In the genomic region with DNA sequence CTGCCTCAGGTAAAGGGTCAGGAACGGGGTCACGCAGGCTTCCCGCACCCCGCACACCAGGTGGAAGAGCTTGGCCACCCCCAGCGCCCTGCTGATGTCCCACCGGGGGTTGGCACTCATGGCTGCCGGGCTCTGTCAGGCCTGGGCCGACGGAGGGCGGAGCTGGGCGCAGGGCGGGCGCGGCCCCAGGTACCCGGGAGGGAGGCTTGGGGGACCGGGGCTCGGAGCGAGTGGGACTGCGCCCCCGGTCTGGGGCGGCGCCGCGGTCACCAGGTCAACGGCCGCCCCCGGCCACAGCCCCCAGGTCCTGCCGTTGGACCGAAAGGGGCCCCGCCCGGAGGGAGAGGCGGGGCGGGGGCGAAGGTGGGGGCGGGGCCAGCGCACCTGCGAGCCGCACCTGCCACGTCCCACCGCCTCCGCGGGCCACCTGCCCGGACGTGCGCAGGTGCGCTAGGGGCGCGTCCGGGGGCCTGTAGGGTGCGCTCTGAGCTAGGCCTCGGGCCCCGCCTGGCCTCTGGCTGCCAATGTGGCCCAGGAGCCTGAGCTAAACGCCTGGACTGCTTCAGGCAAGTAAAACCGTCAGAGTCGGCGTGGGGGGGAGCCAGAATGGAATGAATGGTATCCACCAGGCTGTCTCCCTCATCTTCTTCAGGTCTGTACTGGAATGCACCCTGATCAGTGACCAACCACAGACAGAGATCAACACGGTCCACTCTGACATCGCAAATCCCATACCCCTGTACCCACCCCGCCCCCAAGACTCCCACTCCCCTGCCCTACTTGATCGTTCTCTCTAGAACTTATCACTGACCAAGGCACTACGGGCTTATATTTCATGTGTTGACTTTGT, we compare ENCODE assay signal across 9 cellular contexts. TPM values are rescaled to one million over a fixed set of nuclear protein-coding genes. Genes with fewer than 3 reads are reported as not detected.
A peak's percentile ranks its signal among the peaks of the same experiment; 100 is the strongest.
DNase-seq lines count a peak whose midpoint lies in the region; ATAC-seq and TF ChIP-seq lines count a peak whose summit lies in the region.
"Had no signal": no experiment of that assay in that cellular context is flagged by ENCODE, and none has a peak within 500 bp of the region (broad histone marks: within the 10 kb centered on the region; RNA-seq: fewer than 3 reads in every experiment).

Gene MFSD6L (minus strand): TSS at position 365 of the 850 bp plus-strand sequence. CDS start 245 bp downstream, at position 120.

- WGBS in HUES64, result 10% methylated on average over 61 of the region's 61 CpGs
- WGBS in ectodermal cell, 2 experiments, result 14 to 15% methylated on average over 61 of the region's 61 CpGs
- WGBS in lung, 2 donors, result 40 to 41% methylated on average over 57 to 61 of the region's 61 CpGs

- H3K4me3 ChIP-seq in HUES64 (ENCODE audit: low read length) (peak within 1 kb of the TSS; percentile 64), ectodermal cell (ENCODE audit: insufficient read depth, low read depth, low read length) (peak within 1 kb of the TSS; percentile 23), lung (no peak within 1 kb of the TSS)

- peak within 1 kb of the TSS; percentile 68; the same call in 1 of the 2 replicates for H3K9ac ChIP-seq in HUES64 (ENCODE audit: low read depth, low read length)

- peak; percentile 60 for DNase-seq in COLO668 (lab: John Stamatoyannopoulos, UW; ENCODE audit: unreplicated experiment)
- DNase-seq in lung (ENCODE audit: low spot score), result no peak
- no peak for DNase-seq in NCI-H2171 treated with DMSO at 0.1 percent for 48 hours (lab: John Stamatoyannopoulos, UW)
- no peak for DNase-seq in SIG-M5 (lab: John Stamatoyannopoulos, UW)
- DNase-seq: retina had no signal

- no peak for TF ChIP-seq CTCF in lung (IDR thresholded peaks at IDR 0.05; ENCODE audit: control extremely low read depth, extremely low read depth)

- H3K27ac ChIP-seq in HUES64 (ENCODE audit: low read depth, low read length) (no peak within 1 kb of the TSS), ectodermal cell (ENCODE audit: insufficient read depth, low read depth, low read length, poor library complexity, severe bottlenecking) (no peak within 1 kb of the TSS), lung (ENCODE audit: low read depth in 1 of 2, low read length in 1 of 2) (no peak within 1 kb of the TSS)

- H3K4me1 ChIP-seq in HUES64 (ENCODE audit: insufficient read depth, low read length), result no peaks in the 10 kb centered on the region
- no peaks in the 10 kb centered on the region for H3K4me1 ChIP-seq in ectodermal cell (ENCODE audit: control insufficient read depth, insufficient read depth, low read length)
- peaks cover 0 to 2% of the 10 kb centered on the region in 2 donors for H3K4me1 ChIP-seq in lung (ENCODE audit: control insufficient read depth in 2 of 2, insufficient read depth in 2 of 2, low read length in 2 of 2)

- H3K27me3 ChIP-seq in HUES64 (ENCODE audit: insufficient read depth, low read length), result peaks cover 16% of the 10 kb centered on the region
- H3K27me3 ChIP-seq in ectodermal cell (ENCODE audit: control insufficient read depth, insufficient read depth, low read length, poor library complexity, severe bottlenecking), result peaks cover 19% of the 10 kb centered on the region
- H3K27me3 ChIP-seq in lung (ENCODE audit: control insufficient read depth, insufficient read depth), result no peaks in the 10 kb centered on the region

- ATAC-seq in lung (ENCODE audit: insufficient read depth, low FRiP score) (peak; percentile 66), GM19328 (IDR thresholded peaks at IDR 0.05; ENCODE audit: unreplicated experiment) (no peak), GM21786 (IDR thresholded peaks at IDR 0.05; ENCODE audit: unreplicated experiment) (no peak)

- H3K36me3 ChIP-seq in HUES64 (ENCODE audit: insufficient read depth, low read length) (no peaks in the 10 kb centered on the region), ectodermal cell (ENCODE audit: control insufficient read depth, insufficient read depth, low read length) (no peaks in the 10 kb centered on the region), lung (ENCODE audit: control insufficient read depth in 2 of 2, insufficient read depth in 2 of 2, low read length in 2 of 2) (no peaks in the 10 kb centered on the region)

- no peaks in the 10 kb centered on the region for H3K9me3 ChIP-seq in HUES64 (ENCODE audit: insufficient read depth, low read depth, low read length)
- no peaks in the 10 kb centered on the region for H3K9me3 ChIP-seq in ectodermal cell (ENCODE audit: control insufficient read depth, low read length)
- H3K9me3 ChIP-seq in lung (ENCODE audit: control insufficient read depth in 2 of 2, insufficient read depth in 1 of 2, low read length in 1 of 2), result no peaks in the 10 kb centered on the region

RNA-seq across cellular contexts. Expression of gene MFSD6L, which starts in this region (rescaled TPM):
- 0.55 TPM for polyA plus RNA-seq in HUES64 (2013, experiment 1 of 2)
- 0.57 TPM for polyA plus RNA-seq in HUES64 (2013, experiment 2 of 2)
- not detected for polyA plus RNA-seq in ectodermal cell (2013, experiment 1 of 4)
- polyA plus RNA-seq in ectodermal cell (2013, experiment 2 of 4), result not detected
- not detected for polyA plus RNA-seq in ectodermal cell (2013, experiment 3 of 4)
- not detected for polyA plus RNA-seq in ectodermal cell (2013, experiment 4 of 4)
- 1 to 10 TPM in 1 of 2 donors, under 1 TPM in 1; 0.68 to 2.1 TPM for total RNA-seq in lung
- polyA plus RNA-seq in lung, result 1 to 10 TPM in 1 of 2 donors, under 1 TPM in 1; 0.85 to 1.4 TPM
